Comparison of ENCODE assay signal across 8 cellular contexts in the genomic region with DNA sequence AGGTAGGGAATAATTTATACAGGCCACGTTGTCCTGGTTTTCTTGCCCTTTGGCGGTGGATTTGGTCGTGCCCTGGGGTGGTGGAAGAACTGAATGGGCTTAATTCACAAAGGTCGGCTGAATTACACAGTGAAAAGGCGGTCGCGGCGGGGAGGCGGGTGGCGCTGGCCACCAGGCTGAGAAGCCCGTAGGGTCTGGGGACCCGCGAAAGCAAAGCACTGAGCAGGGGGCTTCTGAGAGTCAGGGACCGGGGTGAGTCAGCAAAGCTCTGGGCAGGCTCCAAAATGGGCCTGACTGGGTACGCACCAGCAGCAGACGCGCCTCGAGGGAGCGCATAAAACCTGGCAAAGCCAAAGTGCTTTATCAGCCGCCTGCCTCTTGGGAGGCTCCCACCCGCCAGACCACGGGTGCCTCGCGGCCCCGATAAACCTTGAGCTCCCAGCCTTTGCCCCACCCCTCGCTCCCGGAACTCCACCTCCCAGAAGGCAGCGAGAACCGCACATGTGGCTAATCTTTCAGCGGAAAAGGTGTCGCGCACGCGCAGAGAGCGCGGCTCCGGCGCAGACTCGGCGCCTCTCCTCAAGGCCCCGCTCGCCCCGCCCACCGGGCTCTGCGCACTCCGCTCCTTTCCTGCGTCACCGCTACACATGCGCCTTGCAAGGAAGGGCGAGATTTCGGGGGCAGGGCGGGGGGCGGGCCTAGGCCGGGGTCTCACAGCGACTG. TPM values are rescaled to one million over a fixed set of nuclear protein-coding genes. Genes with fewer than 3 reads are reported as not detected.
DNase-seq lines count a peak whose midpoint lies in the region; ATAC-seq and TF ChIP-seq lines count a peak whose summit lies in the region.

No MANE protein-coding gene starts in this region.

- peak; percentile 94 to 97 (median 94) for ATAC-seq in natural killer cell

- peak overlapping the region; percentile 86 to 96 for H3K27ac Mint-ChIP-seq in natural killer cell

- intact Hi-C loops in natural killer cell (cut with micrococcal nuclease): loop anchor here (1.0 to 2.0 kb wide), 3 partner anchors 11 to 113 kb away; partner anchors contain the start of genes AP2M1, EEF1AKMT4 and PSMD2

- H3K9me3 Mint-ChIP-seq in natural killer cell: no peaks in the 10 kb centered on the region

- peak overlapping the region; percentile 83 for H3K4me3 ChIP-seq in LNCaP clone FGC (ENCODE audit: low read depth, low read length)

- H3K36me3 Mint-ChIP-seq in natural killer cell: peaks cover 9% of the 10 kb centered on the region

- no peaks in the 10 kb centered on the region for H3K27me3 Mint-ChIP-seq in natural killer cell (ENCODE audit: low read depth in 2 of 2)

- DNase-seq in EH (ENCODE audit: low read depth): peak; percentile 99
- peak; percentile 99 for DNase-seq in H4 (ENCODE audit: low spot score)
- peak; percentile 97 for DNase-seq in LNCaP clone FGC (ENCODE audit: low read depth)
- DNase-seq in RPMI8226: peak; percentile 100
- peak; percentile 99 for DNase-seq in activated T-helper 9 cell treated with anti-CD3 and anti-CD28 coated beads, Interleukin-2, amount 50 U/mL, for 16 hours (ENCODE audit: low read depth)
- DNase-seq in fibroblast of peridontal ligament (ENCODE audit: extremely low read depth): peak; percentile 98
- peak; percentile 99 for DNase-seq in natural killer cell
- peak; percentile 97 to 100 (median 99) for DNase-seq in stimulated activated naive CD4-positive, alpha-beta T cell (lab: John Stamatoyannopoulos, UW)

- H3K4me1 Mint-ChIP-seq in natural killer cell: peaks cover 36 to 40% of the 10 kb centered on the region in 2 donors

- TF ChIP-seq CTCF in LNCaP clone FGC (IDR thresholded peaks at IDR 0.05; ENCODE audit: control insufficient read depth, extremely low read depth, insufficient read depth) (no peak), natural killer cell (IDR thresholded peaks at IDR 0.05) (no peak)

- H3K4me3 Mint-ChIP-seq in natural killer cell: peak overlapping the region; percentile 97

RNA-seq across cellular contexts. Expression of gene ABCF3, which starts 0.4 kb away (rescaled TPM):
- total RNA-seq in H4 (2014; rRNA removed; shearing (Covaris generic)): 18.5 and 36.8 TPM in 2 replicates
- 100 to 1,000 TPM; 128 to 168 (median 157) TPM for total RNA-seq in natural killer cell

RNA-seq across cellular contexts. Expression of gene AP2M1, which starts 11.0 kb away (rescaled TPM):
- 766 and 810 TPM in 2 replicates for total RNA-seq in H4 (2014; rRNA removed; shearing (Covaris generic))
- 100 to 1,000 TPM; 157 to 188 (median 168) TPM for total RNA-seq in natural killer cell

RNA-seq across cellular contexts. Expression of gene DVL3, which starts 30.4 kb away (rescaled TPM):
- total RNA-seq in H4 (2014; rRNA removed; shearing (Covaris generic)): 15.8 and 17.6 TPM in 2 replicates
- 10 to 100 TPM; 59.1 to 77.5 (median 59.7) TPM for total RNA-seq in natural killer cell

RNA-seq across cellular contexts. Expression of gene VWA5B2, which starts 43.8 kb away (rescaled TPM):
- not detected in 2 replicates for total RNA-seq in H4 (2014; rRNA removed; shearing (Covaris generic))
- under 1 TPM in 2 of 3 donors, not detected in 1; 0.14 to 0.23 TPM for total RNA-seq in natural killer cell

RNA-seq across cellular contexts. Expression of gene EIF2B5, which starts 50.5 kb away (rescaled TPM):
- 60.7 and 70.1 TPM in 2 replicates for total RNA-seq in H4 (2014; rRNA removed; shearing (Covaris generic))
- total RNA-seq in natural killer cell: 10 to 100 TPM; 44.5 to 59.4 (median 54.8) TPM

Comparison
In these comparisons a context has a peak if more than half of its experiments do, and no peak if none do; other contexts are left out.
1. Peak in every context shown above with its lines: DNase-seq, ATAC-seq and H3K4me3 ChIP-seq.